8 cellular contexts compared by ENCODE assay signal in genomic region chr14:64910847-64911495, GRCh38. TPM values are rescaled to one million over a fixed set of nuclear protein-coding genes. Genes with fewer than 3 reads are reported as not detected.
A peak's percentile ranks its signal among the peaks of the same experiment; 100 is the strongest.
DNase-seq lines count a peak whose midpoint lies in the region; ATAC-seq and TF ChIP-seq lines count a peak whose summit lies in the region.

No MANE protein-coding gene starts in this region.

- no TSS peak for BruUV-seq in OCI-LY7 (replicated peaks; lab: Mats Ljungman, UMichigan)

- peaks cover 0 to 2% (median 0%) of the 10 kb centered on the region in 7 donors for H3K27me3 ChIP-seq in heart right ventricle

- H3K4me1 ChIP-seq in heart right ventricle (peaks cover 8 to 23% (median 11%) of the 10 kb centered on the region in 9 donors), OCI-LY7 (ENCODE audit: insufficient read depth, low read length, poor library complexity, severe bottlenecking) (peaks cover 13% of the 10 kb centered on the region)

- H2AFZ ChIP-seq in OCI-LY7 (ENCODE audit: low read length): no peak overlapping the region

- H3K9me3 ChIP-seq in heart right ventricle (no peaks in the 10 kb centered on the region), OCI-LY7 (ENCODE audit: low read length) (no peaks in the 10 kb centered on the region)

- 0 out of 2 replicates have a peak, but pooled peaks cover 11% of the 10 kb centered on the region for H4K20me1 ChIP-seq in OCI-LY7 (ENCODE audit: insufficient read depth, low read length)

- CTCF ChIA-PET in OCI-LY7 (lab: Charles Lee; ENCODE audit: unreplicated experiment): no interaction called here

- POLR2A ChIA-PET in OCI-LY7 (lab: Charles Lee): interaction anchor here (0.8 kb wide), 1 partner anchor 1124 kb away, joined by 3 read pairs; no protein-coding TSS in a partner anchor

- H3K27ac ChIP-seq in heart right ventricle: no peak overlapping the region
- H3K27ac ChIP-seq in OCI-LY7 (ENCODE audit: low read depth, low read length, poor library complexity, severe bottlenecking): no peak overlapping the region

- intact Hi-C loops in heart right ventricle (cut with DNase I): loop anchor here in 3 of 10 donors (5.0 to 10.0 kb wide), 3 partner anchors 61 to 191 kb away; partner anchors contain the start of genes FNTB (in 2 of the 3), MAX (in 1 of the 3) and RAB15 (in 1 of the 3)
- intact Hi-C loops in left ventricle myocardium superior (cut with micrococcal nuclease): no loop called here
- intact Hi-C loops in OCI-LY7 (cut with micrococcal nuclease; ENCODE audit: unreplicated experiment): no loop called here

- DNase-seq in heart right ventricle: no peak
- DNase-seq in left ventricle myocardium superior: no peak
- peak; percentile 14 for DNase-seq in OCI-LY7 (ENCODE audit: low spot score)
- DNase-seq in fibroblast of gingiva (ENCODE audit: low read depth): peak; percentile 19

- H3K9me2 ChIP-seq in OCI-LY7 (ENCODE audit: insufficient read depth, low read length): no peaks in the 10 kb centered on the region

- ATAC-seq in heart right ventricle: no peak
- ATAC-seq in left ventricle myocardium superior: no peak
- ATAC-seq in GM19395 (IDR thresholded peaks at IDR 0.05; ENCODE audit: unreplicated experiment): no peak
- no peak for ATAC-seq in GM18498 (IDR thresholded peaks at IDR 0.05; ENCODE audit: unreplicated experiment)
- ATAC-seq in GM19463 (IDR thresholded peaks at IDR 0.05; ENCODE audit: unreplicated experiment): no peak
- ATAC-seq in HG03097 (IDR thresholded peaks at IDR 0.05; ENCODE audit: low FRiP score, unreplicated experiment): no peak

- WGBS in heart right ventricle, 2 donors: 23 to 26% methylated on average over 3 of the region's 3 CpGs

- H3K79me2 ChIP-seq in OCI-LY7 (ENCODE audit: insufficient read depth, low read depth, low read length): peaks cover 17% of the 10 kb centered on the region

- H3K4me3 ChIP-seq in heart right ventricle (no peak overlapping the region), OCI-LY7 (ENCODE audit: low read depth, low read length, poor library complexity, severe bottlenecking) (no peak overlapping the region)

- H3K4me2 ChIP-seq in OCI-LY7 (ENCODE audit: low read length): no peak overlapping the region

- no peaks in the 10 kb centered on the region for H3K36me3 ChIP-seq in heart right ventricle
- H3K36me3 ChIP-seq in OCI-LY7 (ENCODE audit: insufficient read depth, low read length): peaks cover 5% of the 10 kb centered on the region; the same call in 1 of the 2 replicates

- TF ChIP-seq CTCF in heart right ventricle (IDR thresholded peaks at IDR 0.05) (peak in 8 of 9 donors; percentile 10 to 57 (median 41)), OCI-LY7 (conservative IDR thresholded peaks at IDR 0.05; ENCODE audit: low read length) (peak; percentile 74)

RNA-seq across cellular contexts. Expression of gene CHURC1, which starts 3.3 kb away (rescaled TPM):
- total RNA-seq in heart right ventricle (10 to 100 TPM; 59.2 to 98.8 (median 76.3) TPM), left ventricle myocardium superior (91.3 TPM), OCI-LY7 (2022) (54.6 and 72.5 TPM in 2 replicates)
- polyA plus RNA-seq in heart right ventricle: 10 to 100 TPM; 46.2 to 49.4 TPM
- total RNA-seq in OCI-LY7 (2014; rRNA removed; shearing (Covaris generic)): 33.0 and 34.0 TPM in 2 replicates

RNA-seq across cellular contexts. Expression of gene SPTB, which starts 31.3 kb away (rescaled TPM):
- 100 to 1,000 TPM in 2 of 10 donors, 10 to 100 TPM in 8; 81.8 to 114 (median 94.8) TPM for total RNA-seq in heart right ventricle
- polyA plus RNA-seq in heart right ventricle: 10 to 100 TPM; 24.0 to 64.7 TPM
- total RNA-seq in left ventricle myocardium superior: 93.1 TPM
- total RNA-seq in OCI-LY7 (2014; rRNA removed; shearing (Covaris generic)): not detected in 2 replicates
- not detected in 2 replicates for total RNA-seq in OCI-LY7 (2022)

RNA-seq across cellular contexts. Expression of gene GPX2, which starts 31.6 kb away (rescaled TPM):
- not detected for total RNA-seq in heart right ventricle
- not detected for polyA plus RNA-seq in heart right ventricle
- not detected for total RNA-seq in left ventricle myocardium superior
- total RNA-seq in OCI-LY7 (2014; rRNA removed; shearing (Covaris generic)): not detected in 2 replicates
- not detected in 2 replicates for total RNA-seq in OCI-LY7 (2022)

Comparison
In these comparisons a context has a peak if more than half of its experiments do, and no peak if none do; other contexts are left out.
1. DNase-seq: peak in OCI-LY7 (single experiment) and fibroblast of gingiva (single experiment); none in heart right ventricle (0 of 2) and left ventricle myocardium superior (single experiment).
2. RNA of gene SPTB, which starts 31.3 kb away (total RNA-seq): 81.8 to 114 TPM in heart right ventricle and 93.1 TPM in left ventricle myocardium superior (single experiment); not detected in OCI-LY7; every median in the first group is over 10 times any median in the second.